In genomic region chr4:48831532-48832015, GRCh38 we compare ENCODE assay signal across 8 cellular contexts. TPM values are rescaled to one million over a fixed set of nuclear protein-coding genes. Genes with fewer than 3 reads are reported as not detected.
DNase-seq lines count a peak whose midpoint lies in the region; ATAC-seq, FAIRE-seq and TF ChIP-seq lines count a peak whose summit lies in the region.

No MANE protein-coding gene starts in this region.

- CTCF ChIA-PET in A673 (lab: Charles Lee): no interaction called here

- POLR2A ChIA-PET in A673 (lab: Charles Lee; ENCODE audit: low non-redundant PET): no interaction called here

- no peak for TF ChIP-seq CTCF in A673 (conservative IDR thresholded peaks at IDR 0.05; ENCODE audit: low read depth, low read length)
- no peak for TF ChIP-seq CTCF in fibroblast of lung (conservative IDR thresholded peaks at IDR 0.05 in 1 of 2, IDR thresholded peaks at IDR 0.05 in 1 of 2; ENCODE audit: low read depth in 1 of 2, low read length in 2 of 2)
- no peak for TF ChIP-seq CTCF in parathyroid adenoma (IDR thresholded peaks at IDR 0.05)

- ATAC-seq in GM21390 (IDR thresholded peaks at IDR 0.05; ENCODE audit: unreplicated experiment) (no peak), sciatic nerve (no peak)

- TSS peak; percentile 87 for BruUV-seq in A673 (replicated peaks; lab: Mats Ljungman, UMichigan)

- H3K27me3 ChIP-seq in A673 (replicated peaks; ENCODE audit: insufficient read depth, low read depth, low read length, poor library complexity) (no peaks in the 10 kb centered on the region), SJCRH30 (no peaks in the 10 kb centered on the region), fibroblast of lung (ENCODE audit: control insufficient read depth, insufficient read depth, low read length) (no peaks in the 10 kb centered on the region), parathyroid adenoma (ENCODE audit: control insufficient read depth, insufficient read depth, low read length) (no peaks in the 10 kb centered on the region)

- intact Hi-C loops in A673 (cut with micrococcal nuclease; ENCODE audit: unreplicated experiment): no loop called here
- intact Hi-C loops in sciatic nerve (cut with DNase I): no loop called here

- H3K9ac ChIP-seq in fibroblast of lung (ENCODE audit: insufficient read depth, low read length): peak overlapping the region; percentile 94
- H3K9ac ChIP-seq in parathyroid adenoma: peak overlapping the region; percentile 91

- H2AFZ ChIP-seq in fibroblast of lung (ENCODE audit: low read length) (peak overlapping the region; percentile 94), parathyroid adenoma (peak overlapping the region; percentile 98)

- H3K4me2 ChIP-seq in fibroblast of lung (ENCODE audit: extremely low read depth, insufficient read depth, low read length): peak overlapping the region; percentile 88
- peak overlapping the region; percentile 69 for H3K4me2 ChIP-seq in parathyroid adenoma (ENCODE audit: low read length)

- DNase-seq in A673 (ENCODE audit: low spot score): peak; percentile 40
- no peak for DNase-seq in GM12891 (ENCODE audit: insufficient read length, low spot score)
- DNase-seq in SJCRH30: no peak
- DNase-seq in fibroblast of lung (ENCODE audit: low read depth in 2 of 2): no peak
- DNase-seq in SK-N-DZ (ENCODE audit: low spot score): no peak
- no peak for DNase-seq in sciatic nerve (ENCODE audit: low spot score)

- no peak for FAIRE-seq in GM12891 (lab: Jason Lieb, UNC)

- H3K4me3 ChIP-seq in A673 (ENCODE audit: low read depth, low read length, poor library complexity, severe bottlenecking) (peak overlapping the region; percentile 87), SJCRH30 (peak overlapping the region; percentile 90), fibroblast of lung (replicated peaks in 1 of 4; ENCODE audit: control extremely low read depth in 1 of 4, insufficient read depth in 1 of 4, low read depth in 3 of 4, low read length in 4 of 4) (peak overlapping the region; percentile 68 to 100 (median 75)), parathyroid adenoma (ENCODE audit: low read depth, low read length) (peak overlapping the region; percentile 86)

- H3K36me3 ChIP-seq in A673 (ENCODE audit: insufficient read depth, low read length, poor library complexity, severe bottlenecking) (peaks cover 31% of the 10 kb centered on the region), SJCRH30 (peaks cover 41% of the 10 kb centered on the region), fibroblast of lung (ENCODE audit: control insufficient read depth, insufficient read depth, low read length) (peaks cover 5% of the 10 kb centered on the region), parathyroid adenoma (ENCODE audit: control insufficient read depth, insufficient read depth, low read length) (no peaks in the 10 kb centered on the region)

- H4K20me1 ChIP-seq in fibroblast of lung (ENCODE audit: control insufficient read depth, extremely low read depth, insufficient read depth, low read length): no peaks in the 10 kb centered on the region

- H3K9me3 ChIP-seq in A673 (ENCODE audit: low read depth, low read length, poor library complexity, severe bottlenecking) (no peaks in the 10 kb centered on the region), SJCRH30 (replicated peaks) (no peaks in the 10 kb centered on the region), fibroblast of lung (ENCODE audit: control insufficient read depth, insufficient read depth, low read depth, low read length) (no peaks in the 10 kb centered on the region), parathyroid adenoma (ENCODE audit: control insufficient read depth, low read length) (no peaks in the 10 kb centered on the region)

- H3K79me2 ChIP-seq in fibroblast of lung (ENCODE audit: control insufficient read depth, insufficient read depth, low read length) (peaks cover 32% of the 10 kb centered on the region), parathyroid adenoma (peaks cover 20% of the 10 kb centered on the region)

- H3K27ac ChIP-seq in A673 (ENCODE audit: low read depth, low read length, poor library complexity, severe bottlenecking) (peak overlapping the region; percentile 97), SJCRH30 (peak overlapping the region; percentile 98), fibroblast of lung (ENCODE audit: insufficient read depth, low read length) (peak overlapping the region; percentile 99), parathyroid adenoma (peak overlapping the region; percentile 97)

- no peak for TF ChIP-seq POLR2A in GM12891 (IDR thresholded peaks at IDR 0.05; ENCODE audit: low read depth, low read length)

- H3K4me1 ChIP-seq in A673 (ENCODE audit: insufficient read depth, low read length, poor library complexity, severe bottlenecking) (peaks cover 8% of the 10 kb centered on the region), SJCRH30 (peaks cover 10% of the 10 kb centered on the region), fibroblast of lung (ENCODE audit: control insufficient read depth, extremely low read depth, insufficient read depth, low read length) (no peaks in the 10 kb centered on the region), parathyroid adenoma (peaks cover 3% of the 10 kb centered on the region)

TF ChIP-seq in GM12891, 5 proteins besides CTCF, POLR2A, EP300 and RAD21:
- no peak for TF ChIP-seq POLR2AphosphoS5 (IDR thresholded peaks at IDR 0.05; ENCODE audit: low read depth, low read length)
- peak; percentile 43; the same call in 1 of the 2 replicates for TF ChIP-seq SPI1 (IDR thresholded peaks at IDR 0.05; ENCODE audit: low read depth, low read length)
- TF ChIP-seq PAX5 (IDR thresholded peaks at IDR 0.05; ENCODE audit: insufficient read depth, low read length, severe bottlenecking): no peak

RNA-seq across cellular contexts. Expression of gene OCIAD1, which starts 0.7 kb away (rescaled TPM):
- total RNA-seq in A673 (2021) (138 and 143 TPM in 2 replicates), fibroblast of lung (75.8 and 92.8 TPM in 2 replicates), sciatic nerve (114 TPM)
- polyA plus RNA-seq in GM12891 (2012; ENCODE audit: low read depth, missing spikeins): 84.8 TPM
- 168 and 181 TPM in 2 replicates for total RNA-seq in SJCRH30 (2014; rRNA removed; shearing (Covaris generic))
- polyA plus RNA-seq in fibroblast of lung: 157 and 163 TPM in 2 replicates
- 120 and 122 TPM in 2 replicates for polyA plus RNA-seq in fibroblast of lung (2012)
- 21.3 and 28.9 TPM in 2 replicates for polyA minus RNA-seq in fibroblast of lung (ENCODE audit: low replicate concordance)
- polyA plus RNA-seq in SK-N-DZ (2014; cell fraction: cytosol; rRNA removed): 201 and 209 TPM in 2 replicates
- 129 and 156 TPM in 2 replicates for polyA plus RNA-seq in SK-N-DZ (2014; cell fraction: nucleus; rRNA removed)

RNA-seq across cellular contexts. Expression of gene FRYL, which starts 51.5 kb away (rescaled TPM):
- total RNA-seq in A673 (2021): 43.1 and 47.6 TPM in 2 replicates
- 14.8 TPM for polyA plus RNA-seq in GM12891 (2012; ENCODE audit: low read depth, missing spikeins)
- 57.3 and 67.7 TPM in 2 replicates for total RNA-seq in SJCRH30 (2014; rRNA removed; shearing (Covaris generic))
- total RNA-seq in fibroblast of lung: 33.9 and 61.4 TPM in 2 replicates
- 19.5 and 20.3 TPM in 2 replicates for polyA plus RNA-seq in fibroblast of lung
- polyA plus RNA-seq in fibroblast of lung (2012): 11.0 and 12.7 TPM in 2 replicates
- polyA minus RNA-seq in fibroblast of lung (ENCODE audit: low replicate concordance): 21.1 and 23.0 TPM in 2 replicates
- polyA plus RNA-seq in SK-N-DZ (2014; cell fraction: cytosol; rRNA removed): 17.2 and 17.8 TPM in 2 replicates
- 29.4 and 30.4 TPM in 2 replicates for polyA plus RNA-seq in SK-N-DZ (2014; cell fraction: nucleus; rRNA removed)
- total RNA-seq in sciatic nerve: 172 TPM
